20 cellular contexts compared by ENCODE assay signal in the genomic region with DNA sequence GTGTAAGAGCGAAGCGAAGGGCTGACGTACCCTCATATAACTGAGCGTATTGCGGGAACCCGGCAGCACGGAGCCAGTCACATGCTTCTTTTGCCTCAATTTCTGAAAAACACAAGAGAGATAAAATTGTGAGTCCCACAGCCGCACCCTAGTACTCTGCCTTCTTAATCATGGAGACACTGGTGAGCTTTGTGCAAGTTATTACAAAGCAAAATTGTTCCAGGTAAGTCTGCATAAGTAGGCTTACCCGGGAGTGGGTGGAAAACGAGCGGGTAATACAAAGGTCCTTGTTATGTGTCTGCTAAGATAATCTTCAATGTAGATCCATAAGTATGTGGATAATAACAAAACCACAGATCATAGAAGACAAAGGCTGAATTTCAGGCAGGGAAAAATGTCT.
"Had no signal": no experiment of that assay in that cellular context is flagged by ENCODE, and none has a peak within 500 bp of the region (broad histone marks: within the 10 kb centered on the region; RNA-seq: fewer than 3 reads in every experiment).

No MANE protein-coding gene starts in this region.

- H3K27ac ChIP-seq: colonic mucosa, left lung, pancreas, transverse colon had no signal

- H3K27me3 Mint-ChIP-seq: stimulated activated naive B cell treated with anti-CD40 and anti-IgM and Interleukin-4, amounts not matched to agents 10 μg/mL and 1 μg/mL and 100 μg/mL, for 72 hours had no signal

- H3K27me3 ChIP-seq: colonic mucosa, gastrocnemius medialis, heart left ventricle, left lung, pancreas, sigmoid colon, spleen, transverse colon had no signal

- H3K4me3 Mint-ChIP-seq: activated CD4-positive, alpha-beta memory T cell treated with anti-CD3 and anti-CD28 coated beads for 36 hours; activated T-helper 1 cell treated with anti-CD3 and anti-CD28 coated beads, Interleukin-12 subunit alpha, Interleukin-12 subunit beta, Interleukin-2, Interleukin-4 antibody, amounts not matched to agents 30 ng/mL and 10 ng/mL and 1 ng/mL, durations not matched to agents 14 hours and 24 hours and 36 hours; memory B cell; naive B cell; stimulated activated naive B cell treated with anti-CD40 and anti-IgM and Interleukin-4, amounts not matched to agents 10 μg/mL and 1 μg/mL and 100 μg/mL, for 72 hours had no signal

- H3K9me3 ChIP-seq: colonic mucosa, gastrocnemius medialis, pancreas, sigmoid colon had no signal

- DNase-seq: activated CD4-positive, alpha-beta memory T cell treated with anti-CD3 and anti-CD28 coated beads for 36 hours; activated gamma-delta T cell treated with Interleukin-2 at 50 U/mL for 16 hours; activated T-cell treated with anti-CD3 and anti-CD28 coated beads for 4 hours; central memory CD4-positive, alpha-beta T cell; colonic mucosa; erythroblast; gastrocnemius medialis; heart left ventricle; kidney; left lung; mucosa of descending colon; naive B cell; pancreas; sigmoid colon; spleen; stimulated activated naive B cell treated with anti-CD40 and anti-IgM and Interleukin-4, amounts not matched to agents 10 μg/mL and 1 μg/mL and 100 μg/mL, for 72 hours; transverse colon had no signal

- H3K4me1 Mint-ChIP-seq: memory B cell; naive B cell; stimulated activated naive B cell treated with anti-CD40 and anti-IgM and Interleukin-4, amounts not matched to agents 10 μg/mL and 1 μg/mL and 100 μg/mL, for 72 hours had no signal

- H3K4me3 ChIP-seq: colonic mucosa, gastrocnemius medialis, heart left ventricle, left lung, mucosa of descending colon, pancreas, sigmoid colon, spleen, transverse colon had no signal

- H3K27ac Mint-ChIP-seq: activated CD4-positive, alpha-beta memory T cell treated with anti-CD3 and anti-CD28 coated beads for 36 hours; activated naive CD4-positive, alpha-beta T cell treated with anti-CD3 and anti-CD28 coated beads, Interleukin-2, amount 50 U/mL, for 72 hours; activated T-helper 1 cell treated with anti-CD3 and anti-CD28 coated beads, Interleukin-12 subunit alpha, Interleukin-12 subunit beta, Interleukin-2, Interleukin-4 antibody, amounts not matched to agents 30 ng/mL and 10 ng/mL and 1 ng/mL, durations not matched to agents 14 hours and 24 hours and 36 hours; memory B cell; naive B cell; stimulated activated naive B cell treated with anti-CD40 and anti-IgM and Interleukin-4, amounts not matched to agents 10 μg/mL and 1 μg/mL and 100 μg/mL, for 72 hours had no signal

- H3K36me3 ChIP-seq: colonic mucosa had no signal

- H3K36me3 Mint-ChIP-seq: activated CD4-positive, alpha-beta memory T cell treated with anti-CD3 and anti-CD28 coated beads for 36 hours had no signal

- ATAC-seq: activated naive CD4-positive, alpha-beta T cell treated with anti-CD3 and anti-CD28 coated beads, Interleukin-2, amount 50 U/mL, for 72 hours; gastrocnemius medialis; left lung; mucosa of descending colon; stimulated activated naive B cell treated with anti-CD40 and anti-IgM and Interleukin-4, amounts not matched to agents 10 μg/mL and 1 μg/mL and 100 μg/mL, for 72 hours had no signal

- H3K4me1 ChIP-seq: colonic mucosa, left lung had no signal
